ENCODE assay signal across 10 cellular contexts in genomic region chr5:65262590-65263189, GRCh38.
DNase-seq lines count a peak whose midpoint lies in the region; ATAC-seq and TF ChIP-seq lines count a peak whose summit lies in the region.
"Had no signal": no experiment of that assay in that cellular context is flagged by ENCODE, and none has a peak within 500 bp of the region (broad histone marks: within the 10 kb centered on the region; RNA-seq: fewer than 3 reads in every experiment).

No MANE protein-coding gene starts in this region.

- peaks cover 5% of the 10 kb centered on the region for H3K9me3 Mint-ChIP-seq in mesothelial cell of epicardium

- peaks cover 19% of the 10 kb centered on the region for H3K4me1 Mint-ChIP-seq in mesothelial cell of epicardium

- no peak for TF ChIP-seq CTCF in mesothelial cell of epicardium (IDR thresholded peaks at IDR 0.05; ENCODE audit: unreplicated experiment)
- no peak for TF ChIP-seq CTCF in GM10266 (IDR thresholded peaks at IDR 0.05; ENCODE audit: control insufficient read depth, insufficient read depth, low read depth, missing control alignments)

- no peak for ATAC-seq in GM19328 (IDR thresholded peaks at IDR 0.05; ENCODE audit: unreplicated experiment)

- peak; percentile 18 to 23 for DNase-seq in AML-193 (lab: John Stamatoyannopoulos, UW)
- peak; percentile 24 for DNase-seq in MV-4-11 (lab: John Stamatoyannopoulos, UW)
- DNase-seq in dedifferentiated amniotic fluid mesenchymal stem cell (ENCODE audit: extremely low spot score) = peak; percentile 80
- no peak for DNase-seq in mesothelial cell of epicardium (ENCODE audit: low spot score in 2 of 2, unreplicated experiment in 2 of 2)
- DNase-seq in activated CD4-positive, alpha-beta T cell treated with anti-CD3 and anti-CD28 coated beads, Interleukin-2, amount 50 U/mL, for 48 hours = no peak
- no peak for DNase-seq in GM10266 (ENCODE audit: extremely low spot score)
- no peak for DNase-seq in SKM-1 treated with dmso at 0.1 percent for 144 hours (lab: John Stamatoyannopoulos, UW; ENCODE audit: unreplicated experiment)
- DNase-seq: activated naive CD4-positive, alpha-beta T cell treated with anti-CD3 and anti-CD28 coated beads, Interleukin-2, amount 50 U/mL, for 16 hours; T-helper 9 cell had no signal

- H3K27ac Mint-ChIP-seq in mesothelial cell of epicardium = peak overlapping the region; percentile 91

- H3K4me3 Mint-ChIP-seq in mesothelial cell of epicardium = no peak overlapping the region

- peaks cover 19% of the 10 kb centered on the region for H3K36me3 Mint-ChIP-seq in mesothelial cell of epicardium

- H3K27me3 Mint-ChIP-seq in mesothelial cell of epicardium (ENCODE audit: low read depth) = no peaks in the 10 kb centered on the region

Comparison
In these comparisons a context has a peak if more than half of its experiments do, and no peak if none do; other contexts are left out.
1. DNase-seq: peak in AML-193 (2 of 2), MV-4-11 (single experiment) and dedifferentiated amniotic fluid mesenchymal stem cell (single experiment); none in mesothelial cell of epicardium (0 of 2), activated CD4-positive, alpha-beta T cell treated with anti-CD3 and anti-CD28 coated beads, Interleukin-2, amount 50 U/mL, for 48 hours (0 of 2), GM10266 (single experiment) and SKM-1 treated with dmso at 0.1 percent for 144 hours (single experiment).